ENCODE assay signal across 8 cellular contexts in the genomic region with DNA sequence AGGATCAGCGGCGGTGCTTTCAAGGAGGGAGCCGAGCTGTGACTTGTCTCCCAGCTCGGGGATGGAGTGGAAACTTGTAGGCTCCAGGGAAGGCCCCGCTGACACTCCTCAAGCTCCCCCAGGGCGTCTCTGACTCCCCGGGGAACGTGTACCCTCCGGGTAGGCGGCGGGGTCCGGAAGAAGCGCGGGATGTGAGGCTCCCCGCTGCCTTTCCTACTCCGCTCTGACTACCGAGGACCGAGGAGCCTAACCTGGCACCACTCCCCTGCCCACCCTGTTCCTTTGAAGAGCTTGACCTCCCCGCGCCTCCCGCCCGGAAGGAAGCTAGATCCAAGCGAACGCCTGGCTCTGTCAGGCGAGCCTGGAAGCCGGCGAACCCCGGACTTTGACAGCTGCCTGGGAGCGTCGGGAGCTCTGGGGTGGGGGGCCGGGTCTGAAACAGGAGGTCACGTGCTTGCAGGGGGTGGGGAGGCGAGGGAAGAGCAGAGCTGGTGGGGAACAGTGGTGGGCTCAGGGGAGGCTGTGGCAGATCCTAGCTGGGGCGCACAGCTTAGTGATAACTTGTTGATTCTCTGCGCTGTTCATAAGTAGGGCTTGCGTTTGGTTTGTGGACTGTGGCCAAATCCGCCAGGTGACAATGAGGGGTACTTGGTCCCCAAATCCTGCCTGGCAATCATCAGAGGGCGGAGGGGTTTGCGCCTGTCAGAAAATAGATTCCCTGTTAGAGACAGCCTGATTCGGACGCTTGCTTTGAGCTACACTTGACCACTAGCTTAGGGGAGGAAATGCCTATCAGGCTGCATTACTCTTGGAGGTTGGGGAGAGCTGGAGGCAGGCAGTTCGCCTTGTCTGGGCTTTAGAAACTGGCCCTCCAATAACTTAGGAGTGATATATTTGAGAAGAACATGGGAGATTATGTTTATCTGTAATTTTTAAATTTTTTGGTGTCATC. TPM values are rescaled to one million over a fixed set of nuclear protein-coding genes. Genes with fewer than 3 reads are reported as not detected.
DNase-seq lines count a peak whose midpoint lies in the region; ATAC-seq and TF ChIP-seq lines count a peak whose summit lies in the region.

No MANE protein-coding gene starts in this region.

- no peak for TF ChIP-seq POLR2A in esophagus squamous epithelium (IDR thresholded peaks at IDR 0.05)

- peak overlapping the region; percentile 69 for H3K18ac ChIP-seq in neuronal stem cell (ENCODE audit: low read length)

- H3K23ac ChIP-seq in neuronal stem cell (ENCODE audit: low read depth, low read length, poor library complexity): peak overlapping the region; percentile 75

- peak overlapping the region; percentile 51 for H3K9ac ChIP-seq in neuronal stem cell (ENCODE audit: low read depth, low read length, poor library complexity)

- H4K91ac ChIP-seq in neuronal stem cell (ENCODE audit: low read depth, low read length, poor library complexity): no peak overlapping the region

- no peak overlapping the region for H2BK15ac ChIP-seq in neuronal stem cell (ENCODE audit: low read length)

- peak; percentile 35 for DNase-seq in Caki2 (ENCODE audit: low read depth)
- DNase-seq in M059J (ENCODE audit: low read depth): peak; percentile 44
- DNase-seq in esophagus squamous epithelium (lab: John Stamatoyannopoulos, UW): no peak
- peak; percentile 30 for DNase-seq in neuronal stem cell (ENCODE audit: low spot score)
- DNase-seq in effector CD4-positive, alpha-beta T cell: no peak
- DNase-seq in SW 1271 (lab: John Stamatoyannopoulos, UW): no peak

- peak overlapping the region; percentile 39 for H3K14ac ChIP-seq in neuronal stem cell (ENCODE audit: low read length)

- H2BK12ac ChIP-seq in neuronal stem cell (ENCODE audit: low read length): no peak overlapping the region

- WGBS in esophagus squamous epithelium, 2 donors: 13% methylated on average over 9 to 10 of the region's 42 CpGs
- no CpG with 5 or more reads among the region's 42 CpGs for WGBS in neuronal stem cell (ENCODE audit: extremely low coverage in 2 of 2, insufficient read length in 2 of 2, insufficient replicate concordance in 1 of 2), 2 donors

- no peak for TF ChIP-seq CTCF in esophagus squamous epithelium (IDR thresholded peaks at IDR 0.05)

- no peak overlapping the region for H2AK5ac ChIP-seq in neuronal stem cell (ENCODE audit: low read depth, low read length)

- no peak overlapping the region for H4K8ac ChIP-seq in neuronal stem cell (ENCODE audit: low read depth, low read length)

- H3K36me3 ChIP-seq in esophagus squamous epithelium: no peaks in the 10 kb centered on the region
- H3K36me3 ChIP-seq in neuronal stem cell (replicated peaks in 1 of 2; ENCODE audit: control insufficient read depth in 2 of 2, insufficient read depth in 2 of 2, low read length in 2 of 2): no peaks in the 10 kb centered on the region

- H3K27me3 ChIP-seq in esophagus squamous epithelium (peaks cover 0 to 66% (median 4%) of the 10 kb centered on the region in 4 donors), neuronal stem cell (ENCODE audit: control insufficient read depth in 3 of 3, insufficient read depth in 3 of 3, low read depth in 1 of 3, low read length in 3 of 3) (peaks cover 8 to 49% (median 21%) of the 10 kb centered on the region in 3 experiments)

- H3K4me3 ChIP-seq in esophagus squamous epithelium: peak overlapping the region; percentile 37 to 69 (median 46)
- H3K4me3 ChIP-seq in neuronal stem cell (ENCODE audit: low read length in 2 of 2): peak overlapping the region; percentile 34 to 81

- peak overlapping the region; percentile 90 for H2AFZ ChIP-seq in neuronal stem cell (ENCODE audit: low read length)

- H3K27ac ChIP-seq in esophagus squamous epithelium: no peak overlapping the region
- no peak overlapping the region for H3K27ac ChIP-seq in neuronal stem cell (replicated peaks; ENCODE audit: low read length)

- H3K79me1 ChIP-seq in neuronal stem cell (ENCODE audit: low read depth, low read length): no peaks in the 10 kb centered on the region

- in situ Hi-C loops in Caki2 (cut with HindIII; ENCODE audit: low pct_unique_long_range_greater_than_20kb, low sequenced_read_pairs): loop anchor here (10.0 kb wide), 1 partner anchor 351 kb away; no protein-coding TSS in a partner anchor

- H3K9me3 ChIP-seq in esophagus squamous epithelium (no peaks in the 10 kb centered on the region), neuronal stem cell (replicated peaks in 1 of 2; ENCODE audit: control insufficient read depth in 2 of 2, insufficient read depth in 1 of 2, low read depth in 1 of 2, low read length in 2 of 2) (peaks cover 0 to 2% of the 10 kb centered on the region in 2 donors)

- ATAC-seq in GM18858 (IDR thresholded peaks at IDR 0.05; ENCODE audit: unreplicated experiment) (no peak), GM18519 (IDR thresholded peaks at IDR 0.05; ENCODE audit: low FRiP score, unreplicated experiment) (no peak)

- no peak overlapping the region for H2BK5ac ChIP-seq in neuronal stem cell (ENCODE audit: low read length)

- no peak overlapping the region for H3K4ac ChIP-seq in neuronal stem cell (ENCODE audit: low read length)

- H3K4me1 ChIP-seq in esophagus squamous epithelium (peaks cover 13 to 25% (median 14%) of the 10 kb centered on the region in 3 donors), neuronal stem cell (ENCODE audit: control insufficient read depth in 2 of 2, insufficient read depth in 1 of 2, low read depth in 1 of 2, low read length in 2 of 2) (peaks cover 7 to 8% of the 10 kb centered on the region in 2 donors)

- H2BK120ac ChIP-seq in neuronal stem cell (ENCODE audit: low read depth, low read length): no peak overlapping the region

- intact Hi-C loops in esophagus squamous epithelium (cut with DNase I): no loop called here

- peak overlapping the region; percentile 98 for H3K4me2 ChIP-seq in neuronal stem cell (ENCODE audit: insufficient read depth, low read length, poor library complexity, severe bottlenecking)

RNA-seq across cellular contexts. Expression of a gene that starts 1.2 kb away (rescaled TPM):
- 29.7 and 37.8 TPM in 2 replicates for total RNA-seq in Caki2 (2014; rRNA removed; shearing (Covaris generic); ENCODE audit: low replicate concordance)
- 3.9 and 7.6 TPM in 2 replicates for total RNA-seq in M059J (2014; rRNA removed; shearing (Covaris generic))
- total RNA-seq in esophagus squamous epithelium: 1 to 10 TPM in 3 of 4 donors, under 1 TPM in 1; 0.53 to 5.0 (median 3.1) TPM
- 0.36 TPM for polyA plus RNA-seq in neuronal stem cell (2013, experiment 1 of 2)
- 0.37 TPM for polyA plus RNA-seq in neuronal stem cell (2013, experiment 2 of 2)

Comparison
In these comparisons a context has a peak if more than half of its experiments do, and no peak if none do; other contexts are left out.
1. DNase-seq: peak in Caki2 (single experiment), M059J (single experiment) and neuronal stem cell (single experiment); none in esophagus squamous epithelium (single experiment), effector CD4-positive, alpha-beta T cell (single experiment) and SW 1271 (0 of 2).